Comparison of ENCODE assay signal across 1 cellular context in genomic region chr7:39566056-39566921, GRCh38.
TF ChIP-seq lines count a peak whose summit lies in the region.

Gene YAE1, plus strand, starts transcription at chr7:39566404. Its CDS starts 15 bp downstream, at chr7:39566419.

TF ChIP-seq in A549, 52 proteins besides CTCF, POLR2A, EP300 and RAD21 (continued from another document):
- TF ChIP-seq HOXB5 (CRISPR knock-in tag; IDR thresholded peaks at IDR 0.05) (no peak), EHMT2 (IDR thresholded peaks at IDR 0.05; ENCODE audit: low read depth) (no peak), GATA3 (IDR thresholded peaks at IDR 0.05; ENCODE audit: borderline replicate concordance) (no peak), HMGXB4 (CRISPR knock-in tag; IDR thresholded peaks at IDR 0.05; ENCODE audit: borderline replicate concordance) (0 out of 2 replicates have a peak, but pooled peaks have one; percentile 50), CHD4 (IDR thresholded peaks at IDR 0.05; ENCODE audit: borderline replicate concordance) (no peak), SMC3 (IDR thresholded peaks at IDR 0.05) (no peak), SREBF2 (IDR thresholded peaks at IDR 0.05) (no peak), PHF8 (IDR thresholded peaks at IDR 0.05; ENCODE audit: borderline replicate concordance, low read depth) (peak; percentile 94), FOXS1 (CRISPR knock-in tag; IDR thresholded peaks at IDR 0.05) (no peak), ATOH8 (CRISPR knock-in tag; IDR thresholded peaks at IDR 0.05; ENCODE audit: low read depth) (no peak), POLR2AphosphoS2 (conservative IDR thresholded peaks at IDR 0.05; ENCODE audit: low read length) (no peak), KDM5A (IDR thresholded peaks at IDR 0.05) (no peak), ZFP36 (IDR thresholded peaks at IDR 0.05; ENCODE audit: borderline replicate concordance, partially characterized antibody) (no peak), REST (IDR thresholded peaks at IDR 0.05) (no peak), FOSL2 (IDR thresholded peaks at IDR 0.05) (no peak), FOSL2 (CRISPR knock-in tag; IDR thresholded peaks at IDR 0.05) (no peak), E2F6 (IDR thresholded peaks at IDR 0.05; ENCODE audit: borderline replicate concordance, low read depth) (no peak), ZSCAN20 (CRISPR knock-in tag; IDR thresholded peaks at IDR 0.05) (no peak)
